Comparison of ENCODE assay signal across 17 cellular contexts in genomic region chr7:125257617-125258016, GRCh38.
"Had no signal": no experiment of that assay in that cellular context is flagged by ENCODE, and none has a peak within 500 bp of the region (broad histone marks: within the 10 kb centered on the region; RNA-seq: fewer than 3 reads in every experiment).

No MANE protein-coding gene starts in this region.

- H3K9me3 Mint-ChIP-seq: nephron, type B pancreatic cell had no signal

- H3K9me3 ChIP-seq: left ventricle myocardium inferior, neutrophil, right atrium auricular region, stomach had no signal

- H3K27ac Mint-ChIP-seq: dendritic cell treated with granulocyte-macrophage colony-stimulating factor and Interleukin-4, amounts not matched to agents 40 ng/mL and 50 ng/mL, for 4 days; naive B cell; nephron; type B pancreatic cell had no signal

- DNase-seq: foreskin keratinocyte; kidney; left cardiac atrium; left ventricle myocardium inferior; mesenchymal stem cell; naive B cell; small intestine; stimulated activated CD4-positive, alpha-beta T cell treated with anti-CD3 and anti-CD28 coated beads, Interleukin-12 subunit alpha, Interleukin-12 subunit beta, amount 100 ng/mL, for 4 hours; stimulated activated naive CD4-positive, alpha-beta T cell; stomach; substantia nigra had no signal

- H3K36me3 ChIP-seq: left ventricle myocardium inferior, neutrophil, right atrium auricular region, stomach had no signal

- H3K4me3 ChIP-seq: left ventricle myocardium inferior, lung, right atrium auricular region, stomach had no signal

- H3K4me1 ChIP-seq: left ventricle myocardium inferior, right atrium auricular region, stomach had no signal

- H3K36me3 Mint-ChIP-seq: naive B cell, type B pancreatic cell had no signal

- ATAC-seq: foreskin keratinocyte, left cardiac atrium had no signal

- H3K4me3 Mint-ChIP-seq: dendritic cell treated with granulocyte-macrophage colony-stimulating factor and Interleukin-4, amounts not matched to agents 40 ng/mL and 50 ng/mL, for 4 days; naive B cell; nephron; type B pancreatic cell had no signal

- H3K4me1 Mint-ChIP-seq: naive B cell, nephron had no signal

- H3K27me3 ChIP-seq: foreskin keratinocyte, neutrophil, right atrium auricular region, stomach had no signal

- H3K27ac ChIP-seq: foreskin keratinocyte, left ventricle myocardium inferior, neutrophil, right atrium auricular region, stomach had no signal

- H3K27me3 Mint-ChIP-seq: dendritic cell treated with granulocyte-macrophage colony-stimulating factor and Interleukin-4, amounts not matched to agents 40 ng/mL and 50 ng/mL, for 4 days; naive B cell had no signal
